ENCODE assay signal across 9 cellular contexts in genomic region chr22:37562049-37562784, GRCh38. TPM values are rescaled to one million over a fixed set of nuclear protein-coding genes. Genes with fewer than 3 reads are reported as not detected.
DNase-seq lines count a peak whose midpoint lies in the region; ATAC-seq, FAIRE-seq and TF ChIP-seq lines count a peak whose summit lies in the region.
"Had no signal": no experiment of that assay in that cellular context is flagged by ENCODE, and none has a peak within 500 bp of the region (broad histone marks: within the 10 kb centered on the region; RNA-seq: fewer than 3 reads in every experiment).

No MANE protein-coding gene starts in this region.

- H3K4me1 ChIP-seq in K562 (replicated peaks in 1 of 2; ENCODE audit: control insufficient read depth in 2 of 2, insufficient read depth in 2 of 2, low read length in 2 of 2) (peaks cover 26 to 50% of the 10 kb centered on the region in 2 experiments), lower lobe of right lung (peaks cover 85% of the 10 kb centered on the region)
- H3K4me1 ChIP-seq: BE2C had no signal

- peaks cover 8% of the 10 kb centered on the region for H3K9me1 ChIP-seq in K562 (ENCODE audit: control insufficient read depth, insufficient read depth, low read length)

- H3K27me3 ChIP-seq in K562 (ENCODE audit: control insufficient read depth in 2 of 2, insufficient read depth in 2 of 2, low read length in 2 of 2) (no peaks in the 10 kb centered on the region), lower lobe of right lung (ENCODE audit: low read depth) (peaks cover 10% of the 10 kb centered on the region)

- H3K4me3 ChIP-seq in K562 (peak overlapping the region; percentile 83), lower lobe of right lung (peak overlapping the region; percentile 81)

- TF ChIP-seq RAD21 in K562 (CRISPR knock-in tag; conservative IDR thresholded peaks at IDR 0.05 in 1 of 2, IDR thresholded peaks at IDR 0.05 in 1 of 2) = no peak

- H3K4me2 ChIP-seq in K562 (ENCODE audit: insufficient read depth, low read length) = peak overlapping the region; percentile 92

- peak overlapping the region; percentile 97 for H3K9ac ChIP-seq in K562 (ENCODE audit: insufficient read depth in 1 of 2, low read depth in 2 of 2, low read length in 2 of 2)

- H2AFZ ChIP-seq in K562 (ENCODE audit: low read depth, low read length) = no peak overlapping the region

- TF ChIP-seq CTCF in K562 (IDR thresholded peaks at IDR 0.05 in 2 of 3, conservative IDR thresholded peaks at IDR 0.05 in 1 of 3; ENCODE audit: insufficient read depth in 2 of 3, low read depth in 1 of 3, low read length in 3 of 3) (0 out of 6 replicates have a peak, but pooled peaks of 1 of the 3 experiments have one; percentile 3), lower lobe of right lung (IDR thresholded peaks at IDR 0.05) (no peak)

- peaks cover 45% of the 10 kb centered on the region; the same call in 2 of the 3 replicates for H3K36me3 ChIP-seq in K562 (ENCODE audit: control insufficient read depth, insufficient read depth, low read length)
- peaks cover 16% of the 10 kb centered on the region for H3K36me3 ChIP-seq in lower lobe of right lung
- H3K36me3 ChIP-seq: BE2C had no signal

- H3K9me3 Mint-ChIP-seq in activated CD4-positive, alpha-beta memory T cell treated with anti-CD3 and anti-CD28 coated beads, Interleukin-2, amount 10 ng/mL, durations not matched to agents 7 days and 5 days = no peaks in the 10 kb centered on the region
- no peaks in the 10 kb centered on the region for H3K9me3 Mint-ChIP-seq in activated CD4-positive, alpha-beta memory T cell treated with anti-CD3 and anti-CD28 coated beads for 36 hours

- peak overlapping the region; percentile 97 for H3K27ac ChIP-seq in K562 (ENCODE audit: extremely low read depth, low read depth, low read length)
- H3K27ac ChIP-seq in lower lobe of right lung = peak overlapping the region; percentile 96
- peak overlapping the region; percentile 98 for H3K27ac ChIP-seq in temporal lobe (ENCODE audit: low read depth, low read length)

- peaks cover 65% of the 10 kb centered on the region for H3K79me2 ChIP-seq in K562 (ENCODE audit: control insufficient read depth, insufficient read depth, low read length)

- H3K9me3 ChIP-seq in K562 (replicated peaks; ENCODE audit: control insufficient read depth, insufficient read depth, low read depth, low read length) (no peaks in the 10 kb centered on the region), lower lobe of right lung (no peaks in the 10 kb centered on the region)
- H3K9me3 ChIP-seq: BE2C had no signal

- POLR2A ChIA-PET in activated CD4-positive, alpha-beta memory T cell treated with anti-CD3 and anti-CD28 coated beads, Interleukin-2, amount 10 ng/mL, durations not matched to agents 7 days and 5 days (lab: Charles Lee) = interaction anchor here (1.2 to 6.4 kb wide), 2 partner anchors 20 to 30 kb away, joined by 4 to 26 read pairs; no protein-coding TSS in a partner anchor
- POLR2A ChIA-PET in activated CD4-positive, alpha-beta memory T cell treated with anti-CD3 and anti-CD28 coated beads for 36 hours (lab: Charles Lee) = interaction anchor here (0.6 to 0.7 kb wide), 2 partner anchors 21 to 98 kb away, joined by 3 read pairs; no protein-coding TSS in a partner anchor
- POLR2A ChIA-PET in K562 (lab: Yijun Ruan, JAX) = interaction anchor here (0.6 to 1.7 kb wide), 15 partner anchors 8 to 660 kb away, joined by 3 to 16 read pairs (median 3); no protein-coding TSS in a partner anchor

- intact Hi-C loops in activated CD4-positive, alpha-beta memory T cell treated with anti-CD3 and anti-CD28 coated beads for 36 hours (cut with micrococcal nuclease) = no loop called here
- intact Hi-C loops in K562 (cut with micrococcal nuclease) = no loop called here
- intact Hi-C loops in lower lobe of right lung (cut with DNase I) = no loop called here
- intact Hi-C loops in left colon (cut with DNase I, micrococcal nuclease) = no loop called here

- TF ChIP-seq EP300 in K562 (IDR thresholded peaks at IDR 0.05; ENCODE audit: low read length) = no peak

- peaks cover 61% of the 10 kb centered on the region for H3K27me3 Mint-ChIP-seq in activated CD4-positive, alpha-beta memory T cell treated with anti-CD3 and anti-CD28 coated beads, Interleukin-2, amount 10 ng/mL, durations not matched to agents 7 days and 5 days
- peaks cover 43% of the 10 kb centered on the region for H3K27me3 Mint-ChIP-seq in activated CD4-positive, alpha-beta memory T cell treated with anti-CD3 and anti-CD28 coated beads for 36 hours

- no peak for FAIRE-seq in K562 (lab: Jason Lieb, UNC)

- no peak overlapping the region for H3K27ac Mint-ChIP-seq in activated CD4-positive, alpha-beta memory T cell treated with anti-CD3 and anti-CD28 coated beads, Interleukin-2, amount 10 ng/mL, durations not matched to agents 7 days and 5 days
- H3K27ac Mint-ChIP-seq in activated CD4-positive, alpha-beta memory T cell treated with anti-CD3 and anti-CD28 coated beads for 36 hours = no peak overlapping the region

- H3K36me3 Mint-ChIP-seq in activated CD4-positive, alpha-beta memory T cell treated with anti-CD3 and anti-CD28 coated beads, Interleukin-2, amount 10 ng/mL, durations not matched to agents 7 days and 5 days (ENCODE audit: low read depth) = peaks cover 3% of the 10 kb centered on the region
- H3K36me3 Mint-ChIP-seq in activated CD4-positive, alpha-beta memory T cell treated with anti-CD3 and anti-CD28 coated beads for 36 hours = no peaks in the 10 kb centered on the region

- CTCF ChIA-PET in activated CD4-positive, alpha-beta memory T cell treated with anti-CD3 and anti-CD28 coated beads, Interleukin-2, amount 10 ng/mL, durations not matched to agents 7 days and 5 days (lab: Charles Lee) = interaction anchor here (0.8 to 9.8 kb wide), 11 partner anchors 8 to 320 kb away, joined by 3 to 374 read pairs (median 3); partner anchors contain the start of gene GGA1
- CTCF ChIA-PET in activated CD4-positive, alpha-beta memory T cell treated with anti-CD3 and anti-CD28 coated beads for 36 hours (lab: Charles Lee) = interaction anchor here (0.6 to 15.3 kb wide), 19 partner anchors 8 to 320 kb away, joined by 3 to 612 read pairs (median 4); partner anchors contain the start of genes GGA1 and MFNG
- CTCF ChIA-PET in K562 (lab: Yijun Ruan, JAX; ENCODE audit: low intra/inter-chr PET ratio) = interaction anchor here (0.6 to 2.4 kb wide), 2 partner anchors 17 to 41 kb away, joined by 3 to 16 read pairs; no protein-coding TSS in a partner anchor

- ATAC-seq in K562 (no peak), lower lobe of right lung (no peak), left colon (no peak), HG02642 (IDR thresholded peaks at IDR 0.05; ENCODE audit: poor library complexity, unreplicated experiment) (no peak), HG03571 (IDR thresholded peaks at IDR 0.05; ENCODE audit: unreplicated experiment) (no peak)

- TF ChIP-seq POLR2A in K562 (conservative IDR thresholded peaks at IDR 0.05) = no peak

- DNase-seq in activated CD4-positive, alpha-beta memory T cell treated with anti-CD3 and anti-CD28 coated beads, Interleukin-2, amount 10 ng/mL, durations not matched to agents 7 days and 5 days = no peak
- no peak for DNase-seq in activated CD4-positive, alpha-beta memory T cell treated with anti-CD3 and anti-CD28 coated beads for 36 hours
- no peak for DNase-seq in K562 (ENCODE audit: extremely low read depth in 1 of 4, low spot score in 3 of 4)
- no peak for DNase-seq in lower lobe of right lung
- DNase-seq in left colon = no peak

- peaks cover 40% of the 10 kb centered on the region for H3K4me1 Mint-ChIP-seq in activated CD4-positive, alpha-beta memory T cell treated with anti-CD3 and anti-CD28 coated beads, Interleukin-2, amount 10 ng/mL, durations not matched to agents 7 days and 5 days
- peaks cover 37% of the 10 kb centered on the region for H3K4me1 Mint-ChIP-seq in activated CD4-positive, alpha-beta memory T cell treated with anti-CD3 and anti-CD28 coated beads for 36 hours (ENCODE audit: low read depth)

- WGBS in K562 (ENCODE audit: insufficient coverage, low coverage, missing lambda C conversion rate) = 46% methylated on average over 12 of the region's 14 CpGs

- in situ Hi-C loops in K562 (cut with MboI) = no loop called here

- H4K20me1 ChIP-seq in K562 (replicated peaks; ENCODE audit: control insufficient read depth, insufficient read depth, low read length) = peaks cover 27% of the 10 kb centered on the region

- BruUV-seq in K562 (replicated peaks; lab: Mats Ljungman, UMichigan) = no TSS peak

- H3K4me3 Mint-ChIP-seq in activated CD4-positive, alpha-beta memory T cell treated with anti-CD3 and anti-CD28 coated beads, Interleukin-2, amount 10 ng/mL, durations not matched to agents 7 days and 5 days = peak overlapping the region; percentile 35
- H3K4me3 Mint-ChIP-seq in activated CD4-positive, alpha-beta memory T cell treated with anti-CD3 and anti-CD28 coated beads for 36 hours = no peak overlapping the region

RNA-seq across cellular contexts. Expression of gene CDC42EP1, which starts 1.9 kb away (rescaled TPM):
- total RNA-seq in activated CD4-positive, alpha-beta memory T cell treated with anti-CD3 and anti-CD28 coated beads, Interleukin-2, amount 10 ng/mL, durations not matched to agents 7 days and 5 days = 1 to 10 TPM in 1 of 2 experiments, under 1 TPM in 1; 0.95 to 1.1 TPM
- 1 to 10 TPM; 1.4 to 1.9 TPM for total RNA-seq in activated CD4-positive, alpha-beta memory T cell treated with anti-CD3 and anti-CD28 coated beads for 36 hours
- 7.9 and 25.6 TPM in 2 replicates for total RNA-seq in K562 (2011; cell fraction: chromatin; rRNA removed; ENCODE audit: low replicate concordance)
- total RNA-seq in K562 (2011; cell fraction: nucleolus; rRNA removed) = 22.5 and 24.0 TPM in 2 replicates
- total RNA-seq in K562 (2011; cell fraction: nucleoplasm; rRNA removed) = 13.4 and 14.2 TPM in 2 replicates
- total RNA-seq in K562 (2014; rRNA removed) = 29.0 and 41.6 TPM in 2 replicates
- total RNA-seq in K562 (2014; rRNA removed; fragmentation: Illumina TruSeq; extraction: Trizol) = 2.7 and 3.2 TPM in 2 replicates
- 7.3 and 8.3 TPM in 2 replicates for total RNA-seq in K562 (2015; rRNA removed; fragmentation: Illumina TruSeq; extraction: Trizol)
- total RNA-seq in K562 (2021) = 62.8 and 70.2 TPM in 2 replicates
- polyA plus RNA-seq in K562 (2011; rRNA removed) = 4.0 and 13.8 TPM in 2 replicates
- polyA plus RNA-seq in K562 (2011; cell fraction: cytosol; rRNA removed) = 6.0 and 18.2 TPM in 2 replicates
- 9.9 and 15.1 TPM in 2 replicates for polyA plus RNA-seq in K562 (2011; cell fraction: nucleus; rRNA removed)
- 24.9 and 50.5 TPM in 2 replicates for polyA plus RNA-seq in K562 (2012)
- 18.4 and 49.9 TPM in 2 replicates for polyA plus RNA-seq in K562 (2014; fragmentation: Illumina TruSeq; extraction: Trizol)
- polyA plus RNA-seq in K562 (2014; fragmentation: Nextera tagmentation; extraction: Ambion mirVana) = under 1 TPM; 0.67 to 0.69 TPM
- polyA plus RNA-seq in K562 (2014; rRNA removed) = 22.5 and 28.1 TPM in 2 replicates
- 1.9 and 2.3 TPM in 2 replicates for polyA minus RNA-seq in K562 (2011; rRNA and poly(A)+ RNA removed)
- 12.7 and 21.9 TPM in 2 replicates for polyA minus RNA-seq in K562 (2011; cell fraction: cytosol; rRNA and poly(A)+ RNA removed)
- polyA minus RNA-seq in K562 (2011; cell fraction: nucleus; rRNA and poly(A)+ RNA removed) = 10.2 and 10.6 TPM in 2 replicates
- total RNA-seq in lower lobe of right lung = 46.0 TPM
- 3.4 TPM for total RNA-seq in temporal lobe
- total RNA-seq in left colon = 10 to 100 TPM; 52.2 to 64.1 TPM

RNA-seq across cellular contexts. Expression of gene LGALS2, which starts 17.7 kb away (rescaled TPM):
- total RNA-seq in activated CD4-positive, alpha-beta memory T cell treated with anti-CD3 and anti-CD28 coated beads, Interleukin-2, amount 10 ng/mL, durations not matched to agents 7 days and 5 days = not detected
- not detected for total RNA-seq in activated CD4-positive, alpha-beta memory T cell treated with anti-CD3 and anti-CD28 coated beads for 36 hours
- total RNA-seq in K562 (2011; cell fraction: chromatin; rRNA removed; ENCODE audit: low replicate concordance) = not detected in 2 replicates
- not detected in 2 replicates for total RNA-seq in K562 (2011; cell fraction: nucleolus; rRNA removed)
- total RNA-seq in K562 (2011; cell fraction: nucleoplasm; rRNA removed) = not detected in 2 replicates
- total RNA-seq in K562 (2014; rRNA removed) = not detected in 2 replicates
- not detected in 2 replicates for total RNA-seq in K562 (2014; rRNA removed; fragmentation: Illumina TruSeq; extraction: Trizol)
- not detected in 2 replicates for total RNA-seq in K562 (2015; rRNA removed; fragmentation: Illumina TruSeq; extraction: Trizol)
- total RNA-seq in K562 (2021) = not detected in 2 replicates
- polyA plus RNA-seq in K562 (2011; rRNA removed) = not detected in 2 replicates
- not detected in 2 replicates for polyA plus RNA-seq in K562 (2011; cell fraction: cytosol; rRNA removed)
- not detected in 2 replicates for polyA plus RNA-seq in K562 (2011; cell fraction: nucleus; rRNA removed)
- 0.19 TPM in 1 of 2 replicates, not detected in the other for polyA plus RNA-seq in K562 (2012)
- not detected in 2 replicates for polyA plus RNA-seq in K562 (2014; fragmentation: Illumina TruSeq; extraction: Trizol)
- not detected for polyA plus RNA-seq in K562 (2014; fragmentation: Nextera tagmentation; extraction: Ambion mirVana)
- polyA plus RNA-seq in K562 (2014; rRNA removed) = not detected in 2 replicates
- not detected in 2 replicates for polyA minus RNA-seq in K562 (2011; rRNA and poly(A)+ RNA removed)
- not detected in 2 replicates for polyA minus RNA-seq in K562 (2011; cell fraction: cytosol; rRNA and poly(A)+ RNA removed)
- not detected in 2 replicates for polyA minus RNA-seq in K562 (2011; cell fraction: nucleus; rRNA and poly(A)+ RNA removed)
- total RNA-seq in lower lobe of right lung = 1.9 TPM
- not detected for total RNA-seq in temporal lobe
- 10 to 100 TPM; 42.9 to 44.5 TPM for total RNA-seq in left colon

RNA-seq across cellular contexts. Expression of gene CARD10, which starts 43.0 kb away (rescaled TPM):
- under 1 TPM in 1 of 2 experiments, not detected in 1; 0.08 TPM for total RNA-seq in activated CD4-positive, alpha-beta memory T cell treated with anti-CD3 and anti-CD28 coated beads, Interleukin-2, amount 10 ng/mL, durations not matched to agents 7 days and 5 days
- under 1 TPM in 1 of 2 experiments, not detected in 1; 0.12 TPM for total RNA-seq in activated CD4-positive, alpha-beta memory T cell treated with anti-CD3 and anti-CD28 coated beads for 36 hours
- total RNA-seq in K562 (2011; cell fraction: chromatin; rRNA removed; ENCODE audit: low replicate concordance) = 5.4 and 20.1 TPM in 2 replicates
- 9.2 and 11.7 TPM in 2 replicates for total RNA-seq in K562 (2011; cell fraction: nucleolus; rRNA removed)
- total RNA-seq in K562 (2011; cell fraction: nucleoplasm; rRNA removed) = 6.9 and 8.3 TPM in 2 replicates
- total RNA-seq in K562 (2014; rRNA removed) (4.2 and 4.4 TPM in 2 replicates), K562 (2014; rRNA removed; fragmentation: Illumina TruSeq; extraction: Trizol) (0.57 and 0.84 TPM in 2 replicates), K562 (2015; rRNA removed; fragmentation: Illumina TruSeq; extraction: Trizol) (1.6 TPM in 2 replicates), K562 (2021) (4.6 and 5.8 TPM in 2 replicates), lower lobe of right lung (14.9 TPM), temporal lobe (4.7 TPM), left colon (10 to 100 TPM; 64.1 to 66.4 TPM)
- polyA plus RNA-seq in K562 (2011; rRNA removed) (3.0 and 4.2 TPM in 2 replicates), K562 (2014; fragmentation: Illumina TruSeq; extraction: Trizol) (1.5 and 3.2 TPM in 2 replicates), K562 (2014; fragmentation: Nextera tagmentation; extraction: Ambion mirVana) (under 1 TPM; 0.13 to 0.20 TPM), K562 (2014; rRNA removed) (3.6 and 5.8 TPM in 2 replicates)
- 4.8 and 9.8 TPM in 2 replicates for polyA plus RNA-seq in K562 (2011; cell fraction: cytosol; rRNA removed)
- polyA plus RNA-seq in K562 (2011; cell fraction: nucleus; rRNA removed) = 14.1 and 18.7 TPM in 2 replicates
- polyA plus RNA-seq in K562 (2012) = 2.4 and 4.6 TPM in 2 replicates
- polyA minus RNA-seq in K562 (2011; rRNA and poly(A)+ RNA removed) = 1.2 and 1.3 TPM in 2 replicates
- polyA minus RNA-seq in K562 (2011; cell fraction: cytosol; rRNA and poly(A)+ RNA removed) = 5.9 TPM in 2 replicates
- 4.6 and 4.7 TPM in 2 replicates for polyA minus RNA-seq in K562 (2011; cell fraction: nucleus; rRNA and poly(A)+ RNA removed)

RNA-seq across cellular contexts. Expression of gene GGA1, which starts 46.4 kb away (rescaled TPM):
- 10 to 100 TPM; 59.5 to 64.4 TPM for total RNA-seq in activated CD4-positive, alpha-beta memory T cell treated with anti-CD3 and anti-CD28 coated beads, Interleukin-2, amount 10 ng/mL, durations not matched to agents 7 days and 5 days
- 10 to 100 TPM; 59.0 to 61.1 TPM for total RNA-seq in activated CD4-positive, alpha-beta memory T cell treated with anti-CD3 and anti-CD28 coated beads for 36 hours
- total RNA-seq in K562 (2011; cell fraction: chromatin; rRNA removed; ENCODE audit: low replicate concordance) = 235 and 500 TPM in 2 replicates
- 281 and 297 TPM in 2 replicates for total RNA-seq in K562 (2011; cell fraction: nucleolus; rRNA removed)
- total RNA-seq in K562 (2011; cell fraction: nucleoplasm; rRNA removed) = 245 and 253 TPM in 2 replicates
- 48.0 and 51.3 TPM in 2 replicates for total RNA-seq in K562 (2014; rRNA removed)
- total RNA-seq in K562 (2014; rRNA removed; fragmentation: Illumina TruSeq; extraction: Trizol) = 19.7 and 24.2 TPM in 2 replicates
- 29.9 and 31.1 TPM in 2 replicates for total RNA-seq in K562 (2015; rRNA removed; fragmentation: Illumina TruSeq; extraction: Trizol)
- total RNA-seq in K562 (2021) = 57.1 and 61.3 TPM in 2 replicates
- polyA plus RNA-seq in K562 (2011; rRNA removed) = 50.4 and 53.3 TPM in 2 replicates
- 27.8 and 56.0 TPM in 2 replicates for polyA plus RNA-seq in K562 (2011; cell fraction: cytosol; rRNA removed)
- polyA plus RNA-seq in K562 (2011; cell fraction: nucleus; rRNA removed) = 156 and 291 TPM in 2 replicates
- 41.4 and 63.8 TPM in 2 replicates for polyA plus RNA-seq in K562 (2012)
- 31.6 and 42.5 TPM in 2 replicates for polyA plus RNA-seq in K562 (2014; fragmentation: Illumina TruSeq; extraction: Trizol)
- polyA plus RNA-seq in K562 (2014; fragmentation: Nextera tagmentation; extraction: Ambion mirVana) = 1 to 10 TPM; 1.5 to 1.9 TPM
- polyA plus RNA-seq in K562 (2014; rRNA removed) = 69.5 and 71.3 TPM in 2 replicates
- polyA minus RNA-seq in K562 (2011; rRNA and poly(A)+ RNA removed) = 26.8 and 33.7 TPM in 2 replicates
- polyA minus RNA-seq in K562 (2011; cell fraction: cytosol; rRNA and poly(A)+ RNA removed) = 20.7 and 22.7 TPM in 2 replicates
- 56.9 and 57.8 TPM in 2 replicates for polyA minus RNA-seq in K562 (2011; cell fraction: nucleus; rRNA and poly(A)+ RNA removed)
- 64.8 TPM for total RNA-seq in lower lobe of right lung
- total RNA-seq in temporal lobe = 27.5 TPM
- 10 to 100 TPM; 56.9 to 73.3 TPM for total RNA-seq in left colon

Comparison
In these comparisons a context has a peak if more than half of its experiments do, and no peak if none do; other contexts are left out.
1. RNA of gene LGALS2, which starts 17.7 kb away (total RNA-seq): 42.9 to 44.5 TPM in left colon; 1.9 TPM in lower lobe of right lung (single experiment), not detected in activated CD4-positive, alpha-beta memory T cell treated with anti-CD3 and anti-CD28 coated beads, Interleukin-2, amount 10 ng/mL, durations not matched to agents 7 days and 5 days, not detected in activated CD4-positive, alpha-beta memory T cell treated with anti-CD3 and anti-CD28 coated beads for 36 hours, not detected in K562 and not detected in temporal lobe (single experiment); every median in the first group is over 10 times any median in the second.
2. Peak in every context shown above with its lines, with median percentiles within 50 percentile points of each other: H3K27ac ChIP-seq.